In the genomic region with DNA sequence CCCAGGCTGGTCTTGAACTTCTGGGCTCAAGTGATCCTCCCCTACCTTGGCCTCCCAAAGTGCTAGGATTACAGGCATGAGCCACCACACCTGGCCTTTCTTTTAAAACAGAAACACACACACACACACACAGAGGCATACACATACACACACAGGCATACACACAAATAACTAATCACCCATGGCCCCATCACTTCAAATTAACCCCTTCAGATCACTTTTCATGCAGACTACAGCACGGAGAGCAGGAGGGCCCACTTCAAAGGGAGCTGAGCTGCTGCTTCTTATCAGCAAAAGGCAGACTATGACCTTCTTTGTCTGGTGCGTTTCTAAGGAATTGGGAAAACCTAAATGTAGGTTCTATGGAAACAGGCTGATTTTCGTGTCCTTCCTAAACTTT, we compare ENCODE assay signal across 18 cellular contexts. TPM values are rescaled to one million over a fixed set of nuclear protein-coding genes. Genes with fewer than 3 reads are reported as not detected.
DNase-seq lines count a peak whose midpoint lies in the region; FAIRE-seq and TF ChIP-seq lines count a peak whose summit lies in the region.
"Had no signal": no experiment of that assay in that cellular context is flagged by ENCODE, and none has a peak within 500 bp of the region (broad histone marks: within the 10 kb centered on the region; RNA-seq: fewer than 3 reads in every experiment).

No MANE protein-coding gene starts in this region.

- POLR2A ChIA-PET in activated CD4-positive, alpha-beta T cell treated with anti-CD3 and anti-CD28 coated beads, Interleukin-2, amount 10 ng/mL, durations not matched to agents 7 days and 5 days (lab: Charles Lee): no interaction called here

- no peaks in the 10 kb centered on the region for H3K36me3 ChIP-seq in neural progenitor cell
- H3K36me3 ChIP-seq: esophagus muscularis mucosa had no signal

- FAIRE-seq in RCC 7860 (lab: Jason Lieb, UNC): no peak

- no peak for DNase-seq in activated CD4-positive, alpha-beta T cell treated with anti-CD3 and anti-CD28 coated beads, Interleukin-2, amount 10 ng/mL, durations not matched to agents 7 days and 5 days
- no peak for DNase-seq in activated CD4-positive, alpha-beta T cell treated with anti-CD3 and anti-CD28 coated beads, Interleukin-2, amount 50 U/mL, for 48 hours
- DNase-seq in NB4 (ENCODE audit: low read depth) (peak; percentile 28), neural progenitor cell (ENCODE audit: low spot score) (no peak), RCC 7860 (ENCODE audit: low spot score) (no peak), NCI-H2107 treated with DMSO at 0.1 percent for 48 hours (lab: John Stamatoyannopoulos, UW; ENCODE audit: unreplicated experiment) (no peak)
- no peak for DNase-seq in stimulated activated naive CD4-positive, alpha-beta T cell treated with Interleukin-2 at 50 U/mL for 16 hours (lab: John Stamatoyannopoulos, UW)
- DNase-seq: activated CD4-positive, CD25-positive, alpha-beta regulatory T cell; activated naive CD4-positive, alpha-beta T cell treated with anti-CD3 and anti-CD28 coated beads, Interleukin-2, amount 50 U/mL, for 16 hours; NCI-H187 treated with DMSO at 0.1 percent for 48 hours had no signal

- no peaks in the 10 kb centered on the region for H3K27me3 ChIP-seq in neural progenitor cell
- H3K27me3 ChIP-seq: esophagus muscularis mucosa, SJSA1 had no signal

- H3K79me2 ChIP-seq in neural progenitor cell (ENCODE audit: low read depth): peaks cover 65% of the 10 kb centered on the region

- H3K9me3 Mint-ChIP-seq in activated CD4-positive, alpha-beta T cell treated with anti-CD3 and anti-CD28 coated beads, Interleukin-2, amount 10 ng/mL, durations not matched to agents 7 days and 5 days: no peaks in the 10 kb centered on the region
- H3K9me3 Mint-ChIP-seq in brain (peaks cover 0 to 2% (median 0%) of the 10 kb centered on the region in 5 experiments), neural progenitor cell (peaks cover 2% of the 10 kb centered on the region)

- H3K9ac ChIP-seq in neural progenitor cell: no peak overlapping the region
- H3K9ac ChIP-seq: parathyroid adenoma had no signal

- peaks cover 9% of the 10 kb centered on the region for H3K4me1 ChIP-seq in neural progenitor cell

- no peaks in the 10 kb centered on the region for H3K9me3 ChIP-seq in neural progenitor cell (ENCODE audit: low read depth)
- H3K9me3 ChIP-seq: esophagus muscularis mucosa, SJSA1 had no signal

- no peak overlapping the region for H2AFZ ChIP-seq in neural progenitor cell (replicated peaks)
- H2AFZ ChIP-seq: parathyroid adenoma had no signal

- H3F3A ChIP-seq in neural progenitor cell (ENCODE audit: low read depth): peaks cover 9% of the 10 kb centered on the region

- no peak overlapping the region for H3K27ac ChIP-seq in neural progenitor cell
- H3K27ac ChIP-seq: esophagus muscularis mucosa, parathyroid adenoma, SJSA1 had no signal

- CTCF ChIA-PET in activated CD4-positive, alpha-beta T cell treated with anti-CD3 and anti-CD28 coated beads, Interleukin-2, amount 10 ng/mL, durations not matched to agents 7 days and 5 days (lab: Charles Lee): interaction anchor here (0.6 kb wide), 1 partner anchor 65 kb away, joined by 3 read pairs; no protein-coding TSS in a partner anchor

- peak overlapping the region; percentile 52 for H3K4me3 Mint-ChIP-seq in activated CD4-positive, alpha-beta T cell treated with anti-CD3 and anti-CD28 coated beads, Interleukin-2, amount 10 ng/mL, durations not matched to agents 7 days and 5 days
- peak overlapping the region; percentile 75 to 85 (median 83) for H3K4me3 Mint-ChIP-seq in brain
- H3K4me3 Mint-ChIP-seq in neural progenitor cell: peak overlapping the region; percentile 65

- H3K27ac Mint-ChIP-seq in activated CD4-positive, alpha-beta T cell treated with anti-CD3 and anti-CD28 coated beads, Interleukin-2, amount 10 ng/mL, durations not matched to agents 7 days and 5 days: no peak overlapping the region
- peak overlapping the region in 4 of 5 experiments; percentile 44 to 73 (median 55) for H3K27ac Mint-ChIP-seq in brain
- no peak overlapping the region for H3K27ac Mint-ChIP-seq in neural progenitor cell

- H3K27me3 Mint-ChIP-seq in activated CD4-positive, alpha-beta T cell treated with anti-CD3 and anti-CD28 coated beads, Interleukin-2, amount 10 ng/mL, durations not matched to agents 7 days and 5 days: no peaks in the 10 kb centered on the region
- H3K27me3 Mint-ChIP-seq in brain: peaks cover 4% of the 10 kb centered on the region
- peaks cover 4% of the 10 kb centered on the region for H3K27me3 Mint-ChIP-seq in neural progenitor cell (ENCODE audit: insufficient read depth, low read depth)

- peaks cover 5% of the 10 kb centered on the region for H4K20me1 ChIP-seq in neural progenitor cell (ENCODE audit: low read depth)

- TF ChIP-seq CTCF in NB4 (IDR thresholded peaks at IDR 0.05; ENCODE audit: low read depth, low read length) (no peak), brain (conservative IDR thresholded peaks at IDR 0.05) (no peak), neural progenitor cell (IDR thresholded peaks at IDR 0.05) (no peak)

- peaks cover 32% of the 10 kb centered on the region for H3K4me1 Mint-ChIP-seq in activated CD4-positive, alpha-beta T cell treated with anti-CD3 and anti-CD28 coated beads, Interleukin-2, amount 10 ng/mL, durations not matched to agents 7 days and 5 days
- H3K4me1 Mint-ChIP-seq in brain: peaks cover 43% of the 10 kb centered on the region
- peaks cover 23% of the 10 kb centered on the region for H3K4me1 Mint-ChIP-seq in neural progenitor cell

- no peak overlapping the region for H3K4me2 ChIP-seq in neural progenitor cell

- TF ChIP-seq POLR2A in NB4 (IDR thresholded peaks at IDR 0.05; ENCODE audit: extremely low read depth, insufficient read length): no peak

- H3K4me3 ChIP-seq in NB4 (ENCODE audit: low read depth, low read length) (peak overlapping the region; percentile 81), neural progenitor cell (no peak overlapping the region)
- H3K4me3 ChIP-seq: lung, SJSA1 had no signal

- H3K36me3 Mint-ChIP-seq in activated CD4-positive, alpha-beta T cell treated with anti-CD3 and anti-CD28 coated beads, Interleukin-2, amount 10 ng/mL, durations not matched to agents 7 days and 5 days (ENCODE audit: low read depth): no peaks in the 10 kb centered on the region
- H3K36me3 Mint-ChIP-seq in brain (no peaks in the 10 kb centered on the region), neural progenitor cell (no peaks in the 10 kb centered on the region)

RNA-seq across cellular contexts. Expression of gene CLCN7, which starts 1.9 kb away (rescaled TPM):
- 10 to 100 TPM; 58.3 to 64.0 TPM for total RNA-seq in activated CD4-positive, alpha-beta T cell treated with anti-CD3 and anti-CD28 coated beads, Interleukin-2, amount 10 ng/mL, durations not matched to agents 7 days and 5 days
- polyA plus RNA-seq in brain (ENCODE audit: insufficient read depth, low read depth, low replicate concordance): 52.8 TPM
- total RNA-seq in neural progenitor cell (ENCODE audit: low replicate concordance): 11.5 and 33.4 TPM in 2 replicates

RNA-seq across cellular contexts. Expression of gene PTX4, which starts 15.8 kb away (rescaled TPM):
- total RNA-seq in activated CD4-positive, alpha-beta T cell treated with anti-CD3 and anti-CD28 coated beads, Interleukin-2, amount 10 ng/mL, durations not matched to agents 7 days and 5 days: not detected
- not detected for polyA plus RNA-seq in brain (ENCODE audit: insufficient read depth, low read depth, low replicate concordance)
- total RNA-seq in neural progenitor cell (ENCODE audit: low replicate concordance): not detected in 2 replicates
- total RNA-seq: A673, LHCN-M2, SJSA1 had no signal

RNA-seq across cellular contexts. Expression of gene TELO2, which starts 20.2 kb away (rescaled TPM):
- total RNA-seq in activated CD4-positive, alpha-beta T cell treated with anti-CD3 and anti-CD28 coated beads, Interleukin-2, amount 10 ng/mL, durations not matched to agents 7 days and 5 days: 10 to 100 TPM; 49.1 to 65.5 TPM
- polyA plus RNA-seq in brain (ENCODE audit: insufficient read depth, low read depth, low replicate concordance): 34.8 TPM
- total RNA-seq in neural progenitor cell (ENCODE audit: low replicate concordance): 18.3 and 58.4 TPM in 2 replicates

RNA-seq across cellular contexts. Expression of gene CCDC154, which starts 28.6 kb away (rescaled TPM):
- total RNA-seq in activated CD4-positive, alpha-beta T cell treated with anti-CD3 and anti-CD28 coated beads, Interleukin-2, amount 10 ng/mL, durations not matched to agents 7 days and 5 days: 1 to 10 TPM; 1.9 to 2.7 TPM
- 4.8 TPM for polyA plus RNA-seq in brain (ENCODE audit: insufficient read depth, low read depth, low replicate concordance)
- total RNA-seq in neural progenitor cell (ENCODE audit: low replicate concordance): 0.28 TPM in 1 of 2 replicates, not detected in the other
- total RNA-seq: SJSA1 had no signal

RNA-seq across cellular contexts. Expression of gene PERCC1, which starts 42.1 kb away (rescaled TPM):
- total RNA-seq in activated CD4-positive, alpha-beta T cell treated with anti-CD3 and anti-CD28 coated beads, Interleukin-2, amount 10 ng/mL, durations not matched to agents 7 days and 5 days: not detected
- polyA plus RNA-seq in brain (ENCODE audit: insufficient read depth, low read depth, low replicate concordance): 13.1 TPM
- 1.1 TPM in 1 of 2 replicates, not detected in the other for total RNA-seq in neural progenitor cell (ENCODE audit: low replicate concordance)
- total RNA-seq: A673, esophagus muscularis mucosa, LHCN-M2, SJSA1, ureter had no signal

Comparison
In these comparisons a context has a peak if more than half of its experiments do, and no peak if none do; other contexts are left out.
1. H3K27ac Mint-ChIP-seq: peak in brain (4 of 5); none in activated CD4-positive, alpha-beta T cell treated with anti-CD3 and anti-CD28 coated beads, Interleukin-2, amount 10 ng/mL, durations not matched to agents 7 days and 5 days (single experiment) and neural progenitor cell (single experiment).
2. Peak in every context shown above with its lines, with median percentiles within 50 percentile points of each other: H3K4me3 Mint-ChIP-seq.